Comparison of ENCODE assay signal across 23 cellular contexts in genomic region chr14:67589212-67589770, GRCh38. TPM values are rescaled to one million over a fixed set of nuclear protein-coding genes. Genes with fewer than 3 reads are reported as not detected.
DNase-seq lines count a peak whose midpoint lies in the region; ATAC-seq, FAIRE-seq and TF ChIP-seq lines count a peak whose summit lies in the region.
"Had no signal": no experiment of that assay in that cellular context is flagged by ENCODE, and none has a peak within 500 bp of the region (broad histone marks: within the 10 kb centered on the region; RNA-seq: fewer than 3 reads in every experiment).

No MANE protein-coding gene starts in this region.

- WGBS in right lobe of liver (ENCODE audit: insufficient coverage, low coverage, low lambda C conversion rate, missing lambda C conversion rate), result 39% methylated on average over 2 of the region's 2 CpGs

- H3K9me3 ChIP-seq in A673 (ENCODE audit: low read depth, low read length, poor library complexity, severe bottlenecking) (no peaks in the 10 kb centered on the region), right lobe of liver (no peaks in the 10 kb centered on the region)
- H3K9me3 ChIP-seq: BLaER1 treated with 17β-estradiol and CSF1 and Interleukin-3, amounts not matched to agents 10 nM and 100 nM had no signal

- H3K27me3 ChIP-seq in A673 (replicated peaks; ENCODE audit: insufficient read depth, low read depth, low read length, poor library complexity) (no peaks in the 10 kb centered on the region), bronchial epithelial cell (ENCODE audit: control insufficient read depth, insufficient read depth, low read length) (no peaks in the 10 kb centered on the region), right lobe of liver (no peaks in the 10 kb centered on the region)
- H3K27me3 ChIP-seq: BLaER1 treated with 17β-estradiol and CSF1 and Interleukin-3, amounts not matched to agents 10 nM and 100 nM had no signal

- intact Hi-C loops in A673 (cut with micrococcal nuclease; ENCODE audit: unreplicated experiment) (no loop called here), right lobe of liver (cut with DNase I) (loop anchor here in 1 of 2 donors (10.0 kb wide), 1 partner anchor 76 kb away; no protein-coding TSS in a partner anchor), Right ventricle myocardium inferior (cut with DNase I) (no loop called here)

- POLR2A ChIA-PET in A673 (lab: Charles Lee; ENCODE audit: low non-redundant PET), result no interaction called here

- BruUV-seq in A673 (replicated peaks; lab: Mats Ljungman, UMichigan), result TSS peak; percentile 53

- TF ChIP-seq POLR2A in H54 (IDR thresholded peaks at IDR 0.05; ENCODE audit: low read depth, low read length), result no peak
- no peak for TF ChIP-seq POLR2A in right lobe of liver (IDR thresholded peaks at IDR 0.05)

- CTCF ChIA-PET in A673 (lab: Charles Lee), result no interaction called here

- H3K4me1 ChIP-seq in A673 (ENCODE audit: insufficient read depth, low read length, poor library complexity, severe bottlenecking), result no peaks in the 10 kb centered on the region
- peaks cover 0 to 14% (median 3%) of the 10 kb centered on the region in 4 donors for H3K4me1 ChIP-seq in right lobe of liver

- ATAC-seq in right lobe of liver (peak; percentile 44 to 57 (median 51)), GM18861 (IDR thresholded peaks at IDR 0.05; ENCODE audit: unreplicated experiment) (no peak), Right ventricle myocardium inferior (no peak)
- ATAC-seq: Panc1, SK-N-SH treated with all-trans-retinoic acid at 6 μM for 48 hours had no signal

- TF ChIP-seq CTCF in A673 (conservative IDR thresholded peaks at IDR 0.05; ENCODE audit: low read depth, low read length) (no peak), bronchial epithelial cell (IDR thresholded peaks at IDR 0.05; ENCODE audit: insufficient read depth, low read length, severe bottlenecking) (no peak), right lobe of liver (IDR thresholded peaks at IDR 0.05) (no peak)

- no peak overlapping the region for H3K4me3 ChIP-seq in A673 (ENCODE audit: low read depth, low read length, poor library complexity, severe bottlenecking)
- no peak overlapping the region for H3K4me3 ChIP-seq in bronchial epithelial cell (ENCODE audit: low read depth, low read length)
- no peak overlapping the region for H3K4me3 ChIP-seq in right lobe of liver
- H3K4me3 ChIP-seq: BLaER1 treated with 17β-estradiol and CSF1 and Interleukin-3, amounts not matched to agents 10 nM and 100 nM had no signal

- H3K27ac ChIP-seq in A673 (ENCODE audit: low read depth, low read length, poor library complexity, severe bottlenecking) (no peak overlapping the region), right lobe of liver (peak overlapping the region in 2 of 3 donors; percentile 45 to 61)
- H3K27ac ChIP-seq: BLaER1 treated with 17β-estradiol and CSF1 and Interleukin-3, amounts not matched to agents 10 nM and 100 nM had no signal

- FAIRE-seq in H54 (lab: Jason Lieb, UNC), result peak; percentile 58
- FAIRE-seq in bronchial epithelial cell (lab: Jason Lieb, UNC), result peak; percentile 92

- DNase-seq in A673 (ENCODE audit: low spot score) (no peak), H54 (ENCODE audit: insufficient read length, low spot score) (no peak), bronchial epithelial cell (ENCODE audit: low read depth) (no peak), right lobe of liver (no peak), HUDEP-2 (lab: John Stamatoyannopoulos, UW; ENCODE audit: unreplicated experiment in 76 of 76) (no peak), Right ventricle myocardium inferior (ENCODE audit: missing footprints) (no peak)
- DNase-seq: ACHN; CD8-positive, alpha-beta memory T cell; EL; GF-D8; H7; KG1; NCI-H1105; NCI-H146; NCI-H2029; NCI-H345; NCI-H524; NCI-H774; NK-92 treated with Interleukin-12 subunit alpha and Interleukin-12 subunit beta, amount 100 ng/mL, for 24 hours had no signal

- peaks cover 13% of the 10 kb centered on the region for H3K36me3 ChIP-seq in A673 (ENCODE audit: insufficient read depth, low read length, poor library complexity, severe bottlenecking)
- peaks cover 4% of the 10 kb centered on the region for H3K36me3 ChIP-seq in bronchial epithelial cell (ENCODE audit: control insufficient read depth, insufficient read depth, low read length)
- peaks cover 0 to 21% (median 6%) of the 10 kb centered on the region in 4 donors for H3K36me3 ChIP-seq in right lobe of liver

RNA-seq across cellular contexts. Expression of gene PIGH, which starts 10.8 kb away (rescaled TPM):
- total RNA-seq in A673 (2021) (25.7 TPM in 2 replicates), bronchial epithelial cell (17.9 and 19.1 TPM in 2 replicates), right lobe of liver (10 to 100 TPM; 12.7 to 16.0 (median 13.8) TPM), Right ventricle myocardium inferior (11.8 TPM)

RNA-seq across cellular contexts. Expression of gene ARG2, which starts 30.4 kb away (rescaled TPM):
- total RNA-seq in A673 (2021) (32.1 and 35.6 TPM in 2 replicates), bronchial epithelial cell (113 and 123 TPM in 2 replicates), right lobe of liver (1 to 10 TPM in 3 of 6 experiments, under 1 TPM in 2, not detected in 1; 0.92 to 3.3 (median 1.7) TPM), Right ventricle myocardium inferior (1.3 TPM)

RNA-seq across cellular contexts. Expression of gene PLEKHH1, which starts 56.2 kb away (rescaled TPM):
- total RNA-seq in A673 (2021), result 8.9 and 13.7 TPM in 2 replicates
- 4.4 and 4.7 TPM in 2 replicates for total RNA-seq in bronchial epithelial cell
- total RNA-seq in right lobe of liver, result 1 to 10 TPM; 1.9 to 4.1 (median 3.0) TPM
- total RNA-seq in Right ventricle myocardium inferior, result 7.3 TPM

Comparison
In these comparisons a context has a peak if more than half of its experiments do, and no peak if none do; other contexts are left out.
1. ATAC-seq: peak in right lobe of liver (4 of 4); none in GM18861 (single experiment) and Right ventricle myocardium inferior (single experiment).